In the genomic region with DNA sequence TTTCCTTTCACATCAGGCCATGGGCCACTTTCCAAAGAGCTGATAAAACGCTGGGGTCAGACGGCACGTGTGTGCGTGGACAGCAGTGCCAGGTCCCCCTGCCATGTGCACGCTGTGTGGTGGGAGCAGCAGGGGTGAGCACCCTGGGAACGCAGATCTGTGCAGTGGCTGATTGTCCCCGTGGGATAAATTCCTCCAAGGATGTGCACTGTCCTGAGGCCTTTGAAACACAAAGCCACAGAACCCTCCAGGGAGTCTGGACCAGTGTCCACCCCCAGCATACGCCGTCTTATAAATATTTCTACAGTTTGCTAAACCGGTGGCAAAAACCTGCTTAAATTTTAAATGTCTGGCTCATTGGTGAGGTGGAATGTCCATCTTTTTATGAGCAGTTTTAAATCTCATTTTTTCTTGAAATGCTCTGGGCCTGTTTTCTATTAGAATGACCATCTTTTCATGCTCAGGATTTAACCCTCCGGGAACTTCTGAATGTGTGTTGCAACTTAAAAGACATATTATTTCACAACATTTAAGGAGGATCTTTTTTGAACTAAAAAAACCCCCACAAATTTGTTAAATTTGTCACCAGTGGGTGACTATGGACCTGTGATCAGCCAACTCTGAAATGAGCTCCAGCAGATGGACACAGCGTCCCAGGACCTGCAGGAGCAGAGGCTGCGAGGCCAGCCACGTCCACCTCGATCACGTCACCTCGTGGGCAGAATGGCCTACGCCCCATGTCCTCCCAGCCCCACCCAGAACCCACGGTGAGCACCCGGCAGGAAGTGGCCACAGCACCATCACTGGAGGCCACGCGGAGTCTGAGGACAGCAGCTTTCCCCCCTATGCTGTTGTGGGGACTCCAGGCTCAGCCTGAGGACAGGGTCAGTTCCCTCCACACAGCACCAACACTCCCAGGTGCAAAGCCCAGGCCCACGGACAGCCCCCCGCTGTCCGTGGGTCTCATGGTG, we compare ENCODE assay signal across 8 cellular contexts.
A peak's percentile ranks its signal among the peaks of the same experiment; 100 is the strongest.
DNase-seq lines count a peak whose midpoint lies in the region; ATAC-seq and TF ChIP-seq lines count a peak whose summit lies in the region.

No MANE protein-coding gene starts in this region.

- peaks cover 0 to 5% (median 0%) of the 10 kb centered on the region in 7 donors for H3K9me3 Mint-ChIP-seq in CD4-positive, CD25-positive, alpha-beta regulatory T cell
- no peaks in the 10 kb centered on the region for H3K9me3 Mint-ChIP-seq in MCF 10A (ENCODE audit: unreplicated experiment)

- H3K4me1 ChIP-seq in CD4-positive, CD25-positive, alpha-beta regulatory T cell (ENCODE audit: control insufficient read depth, insufficient read depth, low read length, poor library complexity, severe bottlenecking), result peaks cover 62% of the 10 kb centered on the region
- peaks cover 0 to 8% (median 4%) of the 10 kb centered on the region in 4 donors for H3K4me1 ChIP-seq in right lobe of liver

- peaks cover 36% of the 10 kb centered on the region for H3K36me3 ChIP-seq in CD4-positive, CD25-positive, alpha-beta regulatory T cell (ENCODE audit: control insufficient read depth, insufficient read depth, low read length)
- H3K36me3 ChIP-seq in MG63 (peaks cover 10% of the 10 kb centered on the region; the same call in 1 of the 2 replicates), right lobe of liver (no peaks in the 10 kb centered on the region)

- H3K9me3 ChIP-seq in CD4-positive, CD25-positive, alpha-beta regulatory T cell (ENCODE audit: control insufficient read depth in 2 of 2, low read length in 2 of 2), result no peaks in the 10 kb centered on the region
- H3K9me3 ChIP-seq in MG63 (no peaks in the 10 kb centered on the region), right lobe of liver (no peaks in the 10 kb centered on the region)

- no peaks in the 10 kb centered on the region for H3K27me3 ChIP-seq in CD4-positive, CD25-positive, alpha-beta regulatory T cell (ENCODE audit: control insufficient read depth, insufficient read depth, low read length)
- H3K27me3 ChIP-seq in MG63, result no peaks in the 10 kb centered on the region
- H3K27me3 ChIP-seq in right lobe of liver, result no peaks in the 10 kb centered on the region

- DNase-seq in CD4-positive, CD25-positive, alpha-beta regulatory T cell, result no peak
- peak; percentile 81 for DNase-seq in MG63
- DNase-seq in MCF 10A (ENCODE audit: unreplicated experiment), result peak; percentile 56
- peak in 2 of 3 donors; percentile 70 to 79 for DNase-seq in right lobe of liver
- DNase-seq in superior temporal gyrus (ENCODE audit: extremely low spot score), result peak; percentile 58
- no peak for DNase-seq in GM20000 (ENCODE audit: low spot score)
- DNase-seq in NCI-H510A (lab: John Stamatoyannopoulos, UW), result no peak
- no peak for DNase-seq in NCI-H446 treated with DMSO at 0.1 percent for 48 hours (lab: John Stamatoyannopoulos, UW)

- peaks cover 19% of the 10 kb centered on the region for H3K36me3 Mint-ChIP-seq in CD4-positive, CD25-positive, alpha-beta regulatory T cell
- H3K36me3 Mint-ChIP-seq in MCF 10A (ENCODE audit: insufficient read depth, unreplicated experiment), result peaks cover 5% of the 10 kb centered on the region

- CTCF ChIA-PET in MCF 10A (lab: Yijun Ruan, JAX), result interaction anchor here (0.5 kb wide), 1 partner anchor 113 kb away, joined by 3 read pairs; no protein-coding TSS in a partner anchor

- POLR2A ChIA-PET in MCF 10A (lab: Yijun Ruan, JAX), result interaction anchor here (0.6 to 4.1 kb wide), 10 partner anchors 8 to 218 kb away, joined by 3 to 47 read pairs (median 6); a partner anchor contains a TSS

- intact Hi-C loops in MCF 10A (cut with micrococcal nuclease), result loop anchor here (1.0 to 2.0 kb wide), 2 partner anchors 67 to 113 kb away; no protein-coding TSS in a partner anchor
- intact Hi-C loops in right lobe of liver (cut with DNase I), result no loop called here

- peak overlapping the region; percentile 95 to 97 (median 96) for H3K27ac Mint-ChIP-seq in CD4-positive, CD25-positive, alpha-beta regulatory T cell
- peak overlapping the region; percentile 94 for H3K27ac Mint-ChIP-seq in MCF 10A (ENCODE audit: low read depth, unreplicated experiment)

- peak overlapping the region; percentile 73 to 89 (median 80) for H3K4me3 Mint-ChIP-seq in CD4-positive, CD25-positive, alpha-beta regulatory T cell
- H3K4me3 Mint-ChIP-seq in MCF 10A (ENCODE audit: unreplicated experiment), result peak overlapping the region; percentile 72

- no peak for TF ChIP-seq POLR2A in right lobe of liver (IDR thresholded peaks at IDR 0.05)

- peak overlapping the region; percentile 70 for H3K27ac ChIP-seq in CD4-positive, CD25-positive, alpha-beta regulatory T cell (ENCODE audit: insufficient read depth, low read length, poor library complexity, severe bottlenecking)
- H3K27ac ChIP-seq in right lobe of liver, result peak overlapping the region; percentile 54 to 78 (median 68)

- H3K4me1 Mint-ChIP-seq in CD4-positive, CD25-positive, alpha-beta regulatory T cell, result peaks cover 7 to 73% (median 41%) of the 10 kb centered on the region in 4 donors
- peaks cover 42% of the 10 kb centered on the region for H3K4me1 Mint-ChIP-seq in MCF 10A (ENCODE audit: insufficient read depth, unreplicated experiment)

- no TSS peak for BruUV-seq in MCF 10A (replicated peaks; lab: Mats Ljungman, UMichigan)

- no peak overlapping the region for H3K4me3 ChIP-seq in CD4-positive, CD25-positive, alpha-beta regulatory T cell (ENCODE audit: low read depth, low read length)
- H3K4me3 ChIP-seq in MG63 (peak overlapping the region; percentile 37), right lobe of liver (peak overlapping the region; percentile 15 to 36 (median 35))

- H3K27me3 Mint-ChIP-seq in CD4-positive, CD25-positive, alpha-beta regulatory T cell, result no peaks in the 10 kb centered on the region
- no peaks in the 10 kb centered on the region for H3K27me3 Mint-ChIP-seq in MCF 10A (ENCODE audit: insufficient read depth, unreplicated experiment)

- TF ChIP-seq CTCF in MCF 10A (IDR thresholded peaks at IDR 0.05; ENCODE audit: unreplicated experiment), result no peak
- no peak for TF ChIP-seq CTCF in right lobe of liver (IDR thresholded peaks at IDR 0.05)
- no peak for TF ChIP-seq CTCF in GM20000 (IDR thresholded peaks at IDR 0.05; ENCODE audit: extremely low read depth, missing control alignments)

- no peak for ATAC-seq in CD4-positive, CD25-positive, alpha-beta regulatory T cell (ENCODE audit: low read depth in 2 of 2)
- peak; percentile 5 to 24 (median 18) for ATAC-seq in right lobe of liver

- WGBS in right lobe of liver (ENCODE audit: insufficient coverage, low coverage, low lambda C conversion rate, missing lambda C conversion rate), result 51% methylated on average over 19 of the region's 25 CpGs

Comparison
In these comparisons a context has a peak if more than half of its experiments do, and no peak if none do; other contexts are left out.
1. ATAC-seq: peak in right lobe of liver (4 of 4); none in CD4-positive, CD25-positive, alpha-beta regulatory T cell (0 of 2).
2. DNase-seq: peak in MG63 (single experiment), MCF 10A (single experiment), right lobe of liver (2 of 3) and superior temporal gyrus (single experiment); none in CD4-positive, CD25-positive, alpha-beta regulatory T cell (0 of 3), GM20000 (single experiment), NCI-H510A (single experiment) and NCI-H446 treated with DMSO at 0.1 percent for 48 hours (single experiment).